Comparison of ENCODE assay signal across 14 cellular contexts in the genomic region with DNA sequence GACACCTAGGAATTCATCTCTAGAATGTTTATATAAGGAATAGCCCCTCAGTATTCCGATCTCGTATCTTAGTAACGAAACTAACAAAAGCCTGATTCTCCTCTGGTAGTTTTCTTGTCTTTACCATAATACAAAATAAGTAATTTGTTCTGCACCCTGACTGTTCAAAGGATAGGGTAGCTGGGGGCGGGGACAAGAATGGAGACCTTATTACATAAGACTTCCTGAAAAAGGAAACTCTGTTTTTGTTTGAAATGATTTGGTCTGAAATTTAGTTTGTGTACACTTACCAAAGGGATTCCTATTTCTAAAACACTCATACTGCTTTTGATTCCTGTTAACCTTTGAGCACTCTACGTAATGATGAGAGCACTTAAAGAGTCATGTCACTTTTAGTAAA. TPM values are rescaled to one million over a fixed set of nuclear protein-coding genes. Genes with fewer than 3 reads are reported as not detected.
DNase-seq lines count a peak whose midpoint lies in the region; ATAC-seq and TF ChIP-seq lines count a peak whose summit lies in the region.
"Had no signal": no experiment of that assay in that cellular context is flagged by ENCODE, and none has a peak within 500 bp of the region (broad histone marks: within the 10 kb centered on the region; RNA-seq: fewer than 3 reads in every experiment).

No MANE protein-coding gene starts in this region.

- no peak overlapping the region for H3K9ac ChIP-seq in BLaER1 treated with 17β-estradiol and CSF1 and Interleukin-3, amounts not matched to agents 10 nM and 100 nM
- no peak overlapping the region for H3K9ac ChIP-seq in endodermal cell (ENCODE audit: extremely low read depth, low read length, poor library complexity, severe bottlenecking)

- H3K4me1 Mint-ChIP-seq in activated CD4-positive, alpha-beta memory T cell treated with anti-CD3 and anti-CD28 coated beads, Interleukin-2, amount 10 ng/mL, durations not matched to agents 7 days and 5 days, result peaks cover 87% of the 10 kb centered on the region
- H3K4me1 Mint-ChIP-seq in endodermal cell (peaks cover under 1% of the 10 kb centered on the region), progenitor cell of endocrine pancreas (ENCODE audit: low read depth) (no peaks in the 10 kb centered on the region)

- ATAC-seq in GM19328 (IDR thresholded peaks at IDR 0.05; ENCODE audit: unreplicated experiment), result no peak

- H3K4me3 ChIP-seq in BLaER1 treated with 17β-estradiol and CSF1 and Interleukin-3, amounts not matched to agents 10 nM and 100 nM, result no peak overlapping the region
- no peak overlapping the region for H3K4me3 ChIP-seq in HL-60 (replicated peaks; ENCODE audit: insufficient read depth, low read length)
- H3K4me3 ChIP-seq in endodermal cell (ENCODE audit: low read length), result no peak overlapping the region
- H3K4me3 ChIP-seq: right atrium auricular region, SJSA1 had no signal

- no peaks in the 10 kb centered on the region for H3K27me3 ChIP-seq in BLaER1 treated with 17β-estradiol and CSF1 and Interleukin-3, amounts not matched to agents 10 nM and 100 nM
- H3K27me3 ChIP-seq in HL-60 (ENCODE audit: insufficient read depth, poor library complexity, severe bottlenecking) (no peaks in the 10 kb centered on the region), endodermal cell (ENCODE audit: control insufficient read depth, insufficient read depth, low read length, poor library complexity, severe bottlenecking) (no peaks in the 10 kb centered on the region)
- H3K27me3 ChIP-seq: right atrium auricular region had no signal

- H3K4me1 ChIP-seq in BLaER1 treated with 17β-estradiol and CSF1 and Interleukin-3, amounts not matched to agents 10 nM and 100 nM, result peaks cover 36 to 62% (median 51%) of the 10 kb centered on the region in 10 experiments
- no peaks in the 10 kb centered on the region for H3K4me1 ChIP-seq in endodermal cell (ENCODE audit: control insufficient read depth, insufficient read depth, low read length)
- H3K4me1 ChIP-seq: BE2C, right atrium auricular region, SJSA1 had no signal

- WGBS in endodermal cell (ENCODE audit: insufficient coverage in 1 of 2, insufficient read length in 1 of 2), 2 experiments, result 86 to 100% methylated on average over 1 to 5 of the region's 5 CpGs

- H3K27me3 Mint-ChIP-seq in activated CD4-positive, alpha-beta memory T cell treated with anti-CD3 and anti-CD28 coated beads, Interleukin-2, amount 10 ng/mL, durations not matched to agents 7 days and 5 days, result no peaks in the 10 kb centered on the region
- H3K27me3 Mint-ChIP-seq in endodermal cell (ENCODE audit: insufficient read depth) (no peaks in the 10 kb centered on the region), progenitor cell of endocrine pancreas (peaks cover 8% of the 10 kb centered on the region)

- H3K9me3 ChIP-seq in BLaER1 treated with 17β-estradiol and CSF1 and Interleukin-3, amounts not matched to agents 10 nM and 100 nM (replicated peaks in 1 of 11), result no peaks in the 10 kb centered on the region
- no peaks in the 10 kb centered on the region for H3K9me3 ChIP-seq in endodermal cell (ENCODE audit: control insufficient read depth, low read length)
- H3K9me3 ChIP-seq: BE2C, right atrium auricular region, SJSA1 had no signal

- H3K36me3 ChIP-seq in BLaER1 treated with 17β-estradiol and CSF1 and Interleukin-3, amounts not matched to agents 10 nM and 100 nM, result peaks cover 67 to 93% (median 87%) of the 10 kb centered on the region in 11 experiments
- H3K36me3 ChIP-seq in endodermal cell (ENCODE audit: control insufficient read depth, insufficient read depth, low read length), result no peaks in the 10 kb centered on the region
- H3K36me3 ChIP-seq: BE2C, right atrium auricular region, SJSA1 had no signal

- H3K27ac Mint-ChIP-seq in activated CD4-positive, alpha-beta memory T cell treated with anti-CD3 and anti-CD28 coated beads, Interleukin-2, amount 10 ng/mL, durations not matched to agents 7 days and 5 days, result peak overlapping the region; percentile 36
- no peak overlapping the region for H3K27ac Mint-ChIP-seq in endodermal cell
- H3K27ac Mint-ChIP-seq in progenitor cell of endocrine pancreas, result no peak overlapping the region

- peaks cover 90% of the 10 kb centered on the region for H3K36me3 Mint-ChIP-seq in activated CD4-positive, alpha-beta memory T cell treated with anti-CD3 and anti-CD28 coated beads, Interleukin-2, amount 10 ng/mL, durations not matched to agents 7 days and 5 days (ENCODE audit: low read depth)
- no peaks in the 10 kb centered on the region for H3K36me3 Mint-ChIP-seq in endodermal cell (ENCODE audit: low read depth)
- no peaks in the 10 kb centered on the region for H3K36me3 Mint-ChIP-seq in progenitor cell of endocrine pancreas (ENCODE audit: insufficient read depth)

- CTCF ChIA-PET in activated CD4-positive, alpha-beta memory T cell treated with anti-CD3 and anti-CD28 coated beads, Interleukin-2, amount 10 ng/mL, durations not matched to agents 7 days and 5 days (lab: Charles Lee), result interaction anchor here (0.9 to 7.5 kb wide), 9 partner anchors 8 to 115 kb away, joined by 3 to 47 read pairs (median 4); no protein-coding TSS in a partner anchor

- H3K4me3 Mint-ChIP-seq in activated CD4-positive, alpha-beta memory T cell treated with anti-CD3 and anti-CD28 coated beads, Interleukin-2, amount 10 ng/mL, durations not matched to agents 7 days and 5 days, result peak overlapping the region; percentile 36
- H3K4me3 Mint-ChIP-seq in endodermal cell, result no peak overlapping the region
- H3K4me3 Mint-ChIP-seq in progenitor cell of endocrine pancreas (ENCODE audit: low read depth), result no peak overlapping the region

- H3K4me2 ChIP-seq in BLaER1 treated with 17β-estradiol and CSF1 and Interleukin-3, amounts not matched to agents 10 nM and 100 nM, result peak overlapping the region in 10 of 11 experiments; percentile 10 to 66 (median 39); a peak in 17 of 22 replicates

- TF ChIP-seq CTCF in HL-60 (IDR thresholded peaks at IDR 0.05; ENCODE audit: insufficient read depth, low read length) (no peak), endodermal cell (conservative IDR thresholded peaks at IDR 0.05) (no peak), progenitor cell of endocrine pancreas (IDR thresholded peaks at IDR 0.05; ENCODE audit: unreplicated experiment) (no peak), GM20000 (IDR thresholded peaks at IDR 0.05; ENCODE audit: extremely low read depth, missing control alignments) (no peak)

- DNase-seq in HL-60 (ENCODE audit: low read depth in 1 of 2, low spot score in 1 of 2), result peak in 1 of 2 experiments; percentile 58
- DNase-seq in activated CD4-positive, alpha-beta memory T cell treated with anti-CD3 and anti-CD28 coated beads, Interleukin-2, amount 10 ng/mL, durations not matched to agents 7 days and 5 days, result no peak
- no peak for DNase-seq in endodermal cell
- no peak for DNase-seq in NK-92 (lab: John Stamatoyannopoulos, UW; ENCODE audit: unreplicated experiment)
- no peak for DNase-seq in progenitor cell of endocrine pancreas (ENCODE audit: low spot score, unreplicated experiment)
- DNase-seq in GM20000 (ENCODE audit: low spot score), result no peak
- DNase-seq: BE2C; cortex of kidney; NCI-H1930; stimulated activated CD4-positive, alpha-beta T cell treated with anti-CD3 and anti-CD28 coated beads, Interleukin-2, amount 100 ng/mL, for 48 hours had no signal

- POLR2A ChIA-PET in activated CD4-positive, alpha-beta memory T cell treated with anti-CD3 and anti-CD28 coated beads, Interleukin-2, amount 10 ng/mL, durations not matched to agents 7 days and 5 days (lab: Charles Lee), result interaction anchor here (1.1 to 23.3 kb wide), 8 partner anchors 10 to 179 kb away, joined by 3 to 1125 read pairs (median 301); a partner anchor contains a TSS

- no peak overlapping the region; a peak in 1 of 22 replicates for H3K27ac ChIP-seq in BLaER1 treated with 17β-estradiol and CSF1 and Interleukin-3, amounts not matched to agents 10 nM and 100 nM
- H3K27ac ChIP-seq in HL-60 (replicated peaks) (peak overlapping the region; percentile 19), endodermal cell (ENCODE audit: low read depth, low read length) (peak overlapping the region; percentile 63)
- H3K27ac ChIP-seq: right atrium auricular region, SJSA1 had no signal

- H3K9me3 Mint-ChIP-seq in activated CD4-positive, alpha-beta memory T cell treated with anti-CD3 and anti-CD28 coated beads, Interleukin-2, amount 10 ng/mL, durations not matched to agents 7 days and 5 days, result no peaks in the 10 kb centered on the region
- H3K9me3 Mint-ChIP-seq in endodermal cell (no peaks in the 10 kb centered on the region), progenitor cell of endocrine pancreas (ENCODE audit: low read depth) (no peaks in the 10 kb centered on the region)

- H4K20me1 ChIP-seq in BLaER1 treated with 17β-estradiol and CSF1 and Interleukin-3, amounts not matched to agents 10 nM and 100 nM, result peaks cover 14 to 99% (median 77%) of the 10 kb centered on the region in 11 experiments

RNA-seq across cellular contexts. Expression of a gene that starts 17.2 kb away (rescaled TPM):
- total RNA-seq in activated CD4-positive, alpha-beta memory T cell treated with anti-CD3 and anti-CD28 coated beads, Interleukin-2, amount 10 ng/mL, durations not matched to agents 7 days and 5 days, result 100 to 1,000 TPM; 383 to 404 TPM
- total RNA-seq in endodermal cell (under 1 TPM; 0.44 to 0.55 TPM), progenitor cell of endocrine pancreas (0.36 and 0.42 TPM in 2 replicates)
- polyA plus RNA-seq in endodermal cell (2013, experiment 1 of 2), result 3.3 TPM
- 3.6 TPM for polyA plus RNA-seq in endodermal cell (2013, experiment 2 of 2)
- total RNA-seq: SJSA1 had no signal

Comparison
In these comparisons a context has a peak if more than half of its experiments do, and no peak if none do; other contexts are left out.
1. H3K27ac ChIP-seq: peak in HL-60 (single experiment) and endodermal cell (single experiment); none in BLaER1 treated with 17β-estradiol and CSF1 and Interleukin-3, amounts not matched to agents 10 nM and 100 nM (0 of 11).
2. RNA of a gene that starts 17.2 kb away (total RNA-seq): 383 to 404 TPM in activated CD4-positive, alpha-beta memory T cell treated with anti-CD3 and anti-CD28 coated beads, Interleukin-2, amount 10 ng/mL, durations not matched to agents 7 days and 5 days; 0.44 to 0.55 TPM in endodermal cell and 0.36 to 0.42 TPM in progenitor cell of endocrine pancreas; every median in the first group is over 100 times any median in the second.